ENCODE assay signal across 1 cellular context in the genomic region with DNA sequence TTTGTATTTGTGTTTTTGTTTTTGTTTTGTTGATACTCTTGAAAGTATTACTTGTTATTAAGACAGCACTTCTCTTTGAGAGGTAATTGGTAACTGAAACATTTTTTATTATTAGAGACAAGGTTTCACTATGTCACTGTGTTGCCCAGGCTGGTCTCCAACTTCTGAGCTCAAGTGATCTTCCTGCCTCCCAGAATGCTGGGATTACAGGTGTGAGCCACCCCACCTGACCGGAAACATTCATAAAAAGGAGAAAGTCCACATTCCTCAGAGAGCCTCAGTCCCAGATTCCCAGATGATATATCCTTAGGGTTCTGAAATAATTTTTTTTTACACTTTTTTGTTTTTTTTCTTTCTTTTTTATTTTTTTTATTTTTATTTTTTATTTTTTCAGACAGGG.
TF ChIP-seq lines count a peak whose summit lies in the region.

No MANE protein-coding gene starts in this region.

TF ChIP-seq in GM23338, 12 proteins besides CTCF, POLR2A, EP300 and RAD21 (continued from another document):
- TF ChIP-seq, protein P1, sequence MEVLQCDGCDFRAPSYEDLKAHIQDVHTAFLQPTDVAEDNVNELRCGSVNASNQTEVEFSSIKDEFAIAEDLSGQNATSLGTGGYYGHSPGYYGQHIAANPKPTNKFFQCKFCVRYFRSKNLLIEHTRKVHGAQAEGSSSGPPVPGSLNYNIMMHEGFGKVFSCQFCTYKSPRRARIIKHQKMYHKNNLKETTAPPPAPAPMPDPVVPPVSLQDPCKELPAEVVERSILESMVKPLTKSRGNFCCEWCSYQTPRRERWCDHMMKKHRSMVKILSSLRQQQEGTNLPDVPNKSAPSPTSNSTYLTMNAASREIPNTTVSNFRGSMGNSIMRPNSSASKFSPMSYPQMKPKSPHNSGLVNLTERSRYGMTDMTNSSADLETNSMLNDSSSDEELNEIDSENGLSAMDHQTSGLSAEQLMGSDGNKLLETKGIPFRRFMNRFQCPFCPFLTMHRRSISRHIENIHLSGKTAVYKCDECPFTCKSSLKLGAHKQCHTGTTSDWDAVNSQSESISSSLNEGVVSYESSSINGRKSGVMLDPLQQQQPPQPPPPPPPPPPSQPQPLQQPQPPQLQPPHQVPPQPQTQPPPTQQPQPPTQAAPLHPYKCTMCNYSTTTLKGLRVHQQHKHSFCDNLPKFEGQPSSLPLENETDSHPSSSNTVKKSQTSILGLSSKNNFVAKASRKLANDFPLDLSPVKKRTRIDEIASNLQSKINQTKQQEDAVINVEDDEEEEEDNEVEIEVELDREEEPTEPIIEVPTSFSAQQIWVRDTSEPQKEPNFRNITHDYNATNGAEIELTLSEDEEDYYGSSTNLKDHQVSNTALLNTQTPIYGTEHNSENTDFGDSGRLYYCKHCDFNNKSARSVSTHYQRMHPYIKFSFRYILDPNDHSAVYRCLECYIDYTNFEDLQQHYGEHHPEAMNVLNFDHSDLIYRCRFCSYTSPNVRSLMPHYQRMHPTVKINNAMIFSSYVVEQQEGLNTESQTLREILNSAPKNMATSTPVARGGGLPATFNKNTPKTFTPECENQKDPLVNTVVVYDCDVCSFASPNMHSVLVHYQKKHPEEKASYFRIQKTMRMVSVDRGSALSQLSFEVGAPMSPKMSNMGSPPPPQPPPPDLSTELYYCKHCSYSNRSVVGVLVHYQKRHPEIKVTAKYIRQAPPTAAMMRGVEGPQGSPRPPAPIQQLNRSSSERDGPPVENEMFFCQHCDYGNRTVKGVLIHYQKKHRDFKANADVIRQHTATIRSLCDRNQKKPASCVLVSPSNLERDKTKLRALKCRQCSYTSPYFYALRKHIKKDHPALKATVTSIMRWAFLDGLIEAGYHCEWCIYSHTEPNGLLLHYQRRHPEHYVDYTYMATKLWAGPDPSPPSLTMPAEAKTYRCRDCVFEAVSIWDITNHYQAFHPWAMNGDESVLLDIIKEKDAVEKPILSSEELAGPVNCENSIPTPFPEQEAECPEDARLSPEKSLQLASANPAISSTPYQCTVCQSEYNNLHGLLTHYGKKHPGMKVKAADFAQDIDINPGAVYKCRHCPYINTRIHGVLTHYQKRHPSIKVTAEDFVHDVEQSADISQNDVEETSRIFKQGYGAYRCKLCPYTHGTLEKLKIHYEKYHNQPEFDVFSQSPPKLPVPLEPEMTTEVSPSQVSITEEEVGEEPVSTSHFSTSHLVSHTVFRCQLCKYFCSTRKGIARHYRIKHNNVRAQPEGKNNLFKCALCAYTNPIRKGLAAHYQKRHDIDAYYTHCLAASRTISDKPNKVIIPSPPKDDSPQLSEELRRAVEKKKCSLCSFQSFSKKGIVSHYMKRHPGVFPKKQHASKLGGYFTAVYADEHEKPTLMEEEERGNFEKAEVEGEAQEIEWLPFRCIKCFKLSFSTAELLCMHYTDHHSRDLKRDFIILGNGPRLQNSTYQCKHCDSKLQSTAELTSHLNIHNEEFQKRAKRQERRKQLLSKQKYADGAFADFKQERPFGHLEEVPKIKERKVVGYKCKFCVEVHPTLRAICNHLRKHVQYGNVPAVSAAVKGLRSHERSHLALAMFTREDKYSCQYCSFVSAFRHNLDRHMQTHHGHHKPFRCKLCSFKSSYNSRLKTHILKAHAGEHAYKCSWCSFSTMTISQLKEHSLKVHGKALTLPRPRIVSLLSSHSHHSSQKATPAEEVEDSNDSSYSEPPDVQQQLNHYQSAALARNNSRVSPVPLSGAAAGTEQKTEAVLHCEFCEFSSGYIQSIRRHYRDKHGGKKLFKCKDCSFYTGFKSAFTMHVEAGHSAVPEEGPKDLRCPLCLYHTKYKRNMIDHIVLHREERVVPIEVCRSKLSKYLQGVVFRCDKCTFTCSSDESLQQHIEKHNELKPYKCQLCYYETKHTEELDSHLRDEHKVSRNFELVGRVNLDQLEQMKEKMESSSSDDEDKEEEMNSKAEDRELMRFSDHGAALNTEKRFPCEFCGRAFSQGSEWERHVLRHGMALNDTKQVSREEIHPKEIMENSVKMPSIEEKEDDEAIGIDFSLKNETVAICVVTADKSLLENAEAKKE (CRISPR knock-in tag; IDR thresholded peaks at IDR 0.05): no peak
- TF ChIP-seq JUNB (IDR thresholded peaks at IDR 0.05; ENCODE audit: unreplicated experiment) (no peak), ZNF331 (CRISPR knock-in tag; IDR thresholded peaks at IDR 0.05; ENCODE audit: low read depth) (no peak), NANOG (IDR thresholded peaks at IDR 0.05; ENCODE audit: borderline replicate concordance) (no peak), CREB1 (CRISPR knock-in tag; IDR thresholded peaks at IDR 0.05; ENCODE audit: low read depth) (no peak), ZNF114 (CRISPR knock-in tag; IDR thresholded peaks at IDR 0.05) (no peak), EZH2phosphoT487 (IDR thresholded peaks at IDR 0.05; ENCODE audit: unreplicated experiment) (no peak), STAT1 (IDR thresholded peaks at IDR 0.05; ENCODE audit: unreplicated experiment) (no peak)
- TF ChIP-seq, protein P2, sequence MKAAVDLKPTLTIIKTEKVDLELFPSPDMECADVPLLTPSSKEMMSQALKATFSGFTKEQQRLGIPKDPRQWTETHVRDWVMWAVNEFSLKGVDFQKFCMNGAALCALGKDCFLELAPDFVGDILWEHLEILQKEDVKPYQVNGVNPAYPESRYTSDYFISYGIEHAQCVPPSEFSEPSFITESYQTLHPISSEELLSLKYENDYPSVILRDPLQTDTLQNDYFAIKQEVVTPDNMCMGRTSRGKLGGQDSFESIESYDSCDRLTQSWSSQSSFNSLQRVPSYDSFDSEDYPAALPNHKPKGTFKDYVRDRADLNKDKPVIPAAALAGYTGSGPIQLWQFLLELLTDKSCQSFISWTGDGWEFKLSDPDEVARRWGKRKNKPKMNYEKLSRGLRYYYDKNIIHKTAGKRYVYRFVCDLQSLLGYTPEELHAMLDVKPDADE (IDR thresholded peaks at IDR 0.05): no peak
- TF ChIP-seq, protein P3, sequence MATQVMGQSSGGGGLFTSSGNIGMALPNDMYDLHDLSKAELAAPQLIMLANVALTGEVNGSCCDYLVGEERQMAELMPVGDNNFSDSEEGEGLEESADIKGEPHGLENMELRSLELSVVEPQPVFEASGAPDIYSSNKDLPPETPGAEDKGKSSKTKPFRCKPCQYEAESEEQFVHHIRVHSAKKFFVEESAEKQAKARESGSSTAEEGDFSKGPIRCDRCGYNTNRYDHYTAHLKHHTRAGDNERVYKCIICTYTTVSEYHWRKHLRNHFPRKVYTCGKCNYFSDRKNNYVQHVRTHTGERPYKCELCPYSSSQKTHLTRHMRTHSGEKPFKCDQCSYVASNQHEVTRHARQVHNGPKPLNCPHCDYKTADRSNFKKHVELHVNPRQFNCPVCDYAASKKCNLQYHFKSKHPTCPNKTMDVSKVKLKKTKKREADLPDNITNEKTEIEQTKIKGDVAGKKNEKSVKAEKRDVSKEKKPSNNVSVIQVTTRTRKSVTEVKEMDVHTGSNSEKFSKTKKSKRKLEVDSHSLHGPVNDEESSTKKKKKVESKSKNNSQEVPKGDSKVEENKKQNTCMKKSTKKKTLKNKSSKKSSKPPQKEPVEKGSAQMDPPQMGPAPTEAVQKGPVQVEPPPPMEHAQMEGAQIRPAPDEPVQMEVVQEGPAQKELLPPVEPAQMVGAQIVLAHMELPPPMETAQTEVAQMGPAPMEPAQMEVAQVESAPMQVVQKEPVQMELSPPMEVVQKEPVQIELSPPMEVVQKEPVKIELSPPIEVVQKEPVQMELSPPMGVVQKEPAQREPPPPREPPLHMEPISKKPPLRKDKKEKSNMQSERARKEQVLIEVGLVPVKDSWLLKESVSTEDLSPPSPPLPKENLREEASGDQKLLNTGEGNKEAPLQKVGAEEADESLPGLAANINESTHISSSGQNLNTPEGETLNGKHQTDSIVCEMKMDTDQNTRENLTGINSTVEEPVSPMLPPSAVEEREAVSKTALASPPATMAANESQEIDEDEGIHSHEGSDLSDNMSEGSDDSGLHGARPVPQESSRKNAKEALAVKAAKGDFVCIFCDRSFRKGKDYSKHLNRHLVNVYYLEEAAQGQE (IDR thresholded peaks at IDR 0.05; ENCODE audit: unreplicated experiment): no peak
